8 cellular contexts compared by ENCODE assay signal in the genomic region with DNA sequence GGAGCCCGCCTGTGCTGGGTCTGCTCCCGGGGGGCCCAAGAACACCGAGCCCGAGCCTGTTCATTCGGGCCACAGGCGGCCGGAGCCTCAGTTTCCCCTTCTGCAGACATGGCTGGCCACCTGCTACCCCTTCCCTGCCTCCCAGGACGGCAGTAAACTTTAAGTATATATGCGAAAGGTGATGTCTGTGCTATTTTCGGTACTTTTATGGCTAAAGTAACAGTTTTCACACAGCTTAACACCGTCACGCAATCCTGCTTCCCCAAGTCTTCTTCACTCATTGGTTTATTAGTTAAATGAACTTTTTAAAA. TPM values are rescaled to one million over a fixed set of nuclear protein-coding genes. Genes with fewer than 3 reads are reported as not detected.
DNase-seq lines count a peak whose midpoint lies in the region; ATAC-seq and TF ChIP-seq lines count a peak whose summit lies in the region.

No MANE protein-coding gene starts in this region.

- H3K27ac Mint-ChIP-seq in naive thymus-derived CD8-positive, alpha-beta T cell = peak overlapping the region in 8 of 10 donors; percentile 71 to 92 (median 86)

- H3K9me3 ChIP-seq in heart right ventricle (peaks cover 0 to 8% (median 0%) of the 10 kb centered on the region in 11 donors), colonic mucosa (no peaks in the 10 kb centered on the region)

- H3K36me3 Mint-ChIP-seq in naive thymus-derived CD8-positive, alpha-beta T cell = peaks cover 0 to 20% (median 2%) of the 10 kb centered on the region in 3 donors

- no peak for TF ChIP-seq CTCF in heart right ventricle (IDR thresholded peaks at IDR 0.05)
- no peak for TF ChIP-seq CTCF in KMS-11 (conservative IDR thresholded peaks at IDR 0.05; ENCODE audit: low read depth, low read length)
- no peak for TF ChIP-seq CTCF in colonic mucosa (IDR thresholded peaks at IDR 0.05)

- POLR2A ChIA-PET in naive thymus-derived CD8-positive, alpha-beta T cell (lab: Charles Lee) = interaction anchor here (0.6 to 1.9 kb wide), 5 partner anchors 9 to 218 kb away, joined by 3 to 11 read pairs (median 4); a partner anchor contains a TSS

- H3K27ac ChIP-seq in heart right ventricle (peak overlapping the region; percentile 22 to 90 (median 78)), KMS-11 (peak overlapping the region; percentile 26; the same call in 1 of the 2 replicates), colonic mucosa (peak overlapping the region; percentile 51)

- H3K9ac ChIP-seq in KMS-11 (peak overlapping the region; percentile 61; the same call in 1 of the 2 replicates), colonic mucosa (ENCODE audit: low read depth in 2 of 2, low read length in 2 of 2) (peak overlapping the region; percentile 88 to 95)

- ATAC-seq in heart right ventricle (peak in 3 of 8 donors; percentile 10 to 42 (median 21)), left ventricle myocardium superior (no peak)
- ATAC-seq in naive thymus-derived CD8-positive, alpha-beta T cell = no peak

- no peak overlapping the region for H3K4me3 Mint-ChIP-seq in naive thymus-derived CD8-positive, alpha-beta T cell

- peaks cover 0 to 17% (median 7%) of the 10 kb centered on the region in 4 donors for H3K4me1 Mint-ChIP-seq in naive thymus-derived CD8-positive, alpha-beta T cell

- H3K4me1 ChIP-seq in heart right ventricle (peaks cover 0 to 33% (median 17%) of the 10 kb centered on the region in 9 donors), KMS-11 (ENCODE audit: low read depth, poor library complexity, severe bottlenecking) (no peaks in the 10 kb centered on the region), colonic mucosa (no peaks in the 10 kb centered on the region)

- no peaks in the 10 kb centered on the region for H3K27me3 Mint-ChIP-seq in naive thymus-derived CD8-positive, alpha-beta T cell

- peaks cover 0 to 30% (median 12%) of the 10 kb centered on the region in 9 donors for H3K36me3 ChIP-seq in heart right ventricle
- H3K36me3 ChIP-seq in KMS-11 (ENCODE audit: insufficient read depth) = no peaks in the 10 kb centered on the region
- H3K36me3 ChIP-seq in colonic mucosa = peaks cover 6% of the 10 kb centered on the region

- H3K79me2 ChIP-seq in KMS-11 (ENCODE audit: insufficient read depth, low read depth) = peaks cover 12% of the 10 kb centered on the region; the same call in 1 of the 2 replicates

- WGBS in heart right ventricle, 2 donors = 7 to 11% methylated on average over 12 of the region's 12 CpGs

- no peaks in the 10 kb centered on the region for H3K9me3 Mint-ChIP-seq in naive thymus-derived CD8-positive, alpha-beta T cell

- intact Hi-C loops in heart right ventricle (cut with DNase I) (loop anchor here in 4 of 10 donors (10.0 kb wide), 3 partner anchors 143 to 203 kb away; a partner anchor contains a TSS), left ventricle myocardium superior (cut with micrococcal nuclease) (no loop called here), colonic mucosa (cut with DNase I) (no loop called here)

- H3K4me3 ChIP-seq in heart right ventricle = peak overlapping the region; percentile 68 to 98 (median 90)
- no peak overlapping the region for H3K4me3 ChIP-seq in KMS-11 (IDR thresholded peaks at IDR 0.05; ENCODE audit: insufficient read depth, low read depth, low read length)
- H3K4me3 ChIP-seq in colonic mucosa = peak overlapping the region; percentile 98

- no peaks in the 10 kb centered on the region for H3K27me3 ChIP-seq in heart right ventricle
- no peaks in the 10 kb centered on the region for H3K27me3 ChIP-seq in KMS-11 (ENCODE audit: insufficient read depth, low read depth)
- H3K27me3 ChIP-seq in colonic mucosa = no peaks in the 10 kb centered on the region

- H4K20me1 ChIP-seq in KMS-11 (ENCODE audit: insufficient read depth) = no peaks in the 10 kb centered on the region

- H2AFZ ChIP-seq in KMS-11 (ENCODE audit: low read depth) = peak overlapping the region; percentile 49

- DNase-seq in heart right ventricle (no peak), left ventricle myocardium superior (no peak), colonic mucosa (no peak), medulla oblongata (ENCODE audit: extremely low spot score) (no peak), KG1 (lab: John Stamatoyannopoulos, UW) (no peak)
- DNase-seq in naive thymus-derived CD8-positive, alpha-beta T cell = peak in 2 of 10 donors; percentile 9 to 12
- DNase-seq in stimulated activated CD8-positive, alpha-beta memory T cell treated with anti-CD3 and anti-CD28 coated beads, Interleukin-4, amount 100 ng/mL, for 48 hours = no peak

- H3K4me2 ChIP-seq in KMS-11 = peak overlapping the region; percentile 73

RNA-seq across cellular contexts. Expression of a gene that starts 0.5 kb away (rescaled TPM):
- total RNA-seq in heart right ventricle = 10 to 100 TPM in 9 of 10 donors, 1 to 10 TPM in 1; 9.9 to 13.8 (median 11.5) TPM
- polyA plus RNA-seq in heart right ventricle = 10 to 100 TPM in 1 of 2 donors, 1 to 10 TPM in 1; 8.2 to 26.7 TPM
- total RNA-seq in left ventricle myocardium superior = 11.4 TPM
- total RNA-seq in colonic mucosa = 10 to 100 TPM; 19.1 to 24.8 TPM
- 10 to 100 TPM; 54.9 to 55.8 TPM for total RNA-seq in naive thymus-derived CD8-positive, alpha-beta T cell
- polyA plus RNA-seq in naive thymus-derived CD8-positive, alpha-beta T cell = 10 to 100 TPM; 16.3 to 19.1 (median 17.6) TPM

Comparison
In these comparisons a context has a peak if more than half of its experiments do, and no peak if none do; other contexts are left out.
1. H3K27ac ChIP-seq: peak in every context shown above with its lines; median percentile 78 in heart right ventricle; 51 in colonic mucosa; 26 in KMS-11.